ENCODE assay signal across 2 cellular contexts in genomic region chrX:153474718-153475117, GRCh38.
TF ChIP-seq lines count a peak whose summit lies in the region.

No MANE protein-coding gene starts in this region.

TF ChIP-seq in GM23338, 12 proteins besides CTCF, POLR2A, EP300 and RAD21:
- no peak for TF ChIP-seq CREB1 (CRISPR knock-in tag; IDR thresholded peaks at IDR 0.05; ENCODE audit: low read depth)
- TF ChIP-seq STAT1 (IDR thresholded peaks at IDR 0.05; ENCODE audit: unreplicated experiment) = no peak
- no peak for TF ChIP-seq JUNB (IDR thresholded peaks at IDR 0.05; ENCODE audit: unreplicated experiment)
- no peak for TF ChIP-seq ZNF114 (CRISPR knock-in tag; IDR thresholded peaks at IDR 0.05)

TF ChIP-seq in H1, 55 proteins besides CTCF, POLR2A, EP300 and RAD21:
- TF ChIP-seq MAX (IDR thresholded peaks at IDR 0.05) = peak; percentile 88
- TF ChIP-seq RFX5 (IDR thresholded peaks at IDR 0.05; ENCODE audit: borderline replicate concordance, low read depth, low read length) = no peak
- no peak for TF ChIP-seq JUND (IDR thresholded peaks at IDR 0.05; ENCODE audit: low read length)
- no peak for TF ChIP-seq SIRT6 (IDR thresholded peaks at IDR 0.05; ENCODE audit: low read length)
- TF ChIP-seq CHD1 (IDR thresholded peaks at IDR 0.05; ENCODE audit: low read depth, low read length) = no peak
- TF ChIP-seq CBX5 (IDR thresholded peaks at IDR 0.05; ENCODE audit: low read depth, low read length) = no peak
- TF ChIP-seq RNF2 (IDR thresholded peaks at IDR 0.05; ENCODE audit: borderline replicate concordance, low read depth, low read length, missing control alignments, poor library complexity, severe bottlenecking) = no peak
- TF ChIP-seq SUZ12 (IDR thresholded peaks at IDR 0.05; ENCODE audit: low read length) = no peak
- no peak for TF ChIP-seq SP2 (IDR thresholded peaks at IDR 0.05; ENCODE audit: low read length)
- no peak for TF ChIP-seq HDAC6 (IDR thresholded peaks at IDR 0.05; ENCODE audit: low read depth, low read length)
- TF ChIP-seq SP4 (IDR thresholded peaks at IDR 0.05; ENCODE audit: low read length) = no peak
- TF ChIP-seq EGR1 (IDR thresholded peaks at IDR 0.05; ENCODE audit: borderline replicate concordance, low read depth, low read length) = no peak
- no peak for TF ChIP-seq NANOG (IDR thresholded peaks at IDR 0.05; ENCODE audit: insufficient read depth, low read depth, low read length, poor library complexity, severe bottlenecking)
- no peak for TF ChIP-seq SIN3A (conservative IDR thresholded peaks at IDR 0.05 in 1 of 2, IDR thresholded peaks at IDR 0.05 in 1 of 2; ENCODE audit: low read depth in 1 of 2, low read length in 2 of 2)
- TF ChIP-seq NRF1 (IDR thresholded peaks at IDR 0.05; ENCODE audit: low read depth, low read length) = no peak
- no peak for TF ChIP-seq TBP (IDR thresholded peaks at IDR 0.05; ENCODE audit: low read depth, low read length)
- no peak for TF ChIP-seq CHD2 (IDR thresholded peaks at IDR 0.05; ENCODE audit: low read length)
- TF ChIP-seq POU5F1 (IDR thresholded peaks at IDR 0.05; ENCODE audit: low read depth, low read length) = no peak
- no peak for TF ChIP-seq POLR2AphosphoS5 (IDR thresholded peaks at IDR 0.05; ENCODE audit: low read depth, low read length)
- TF ChIP-seq ATF2 (IDR thresholded peaks at IDR 0.05; ENCODE audit: low read length) = no peak
- peak; percentile 92 for TF ChIP-seq E2F6 (IDR thresholded peaks at IDR 0.05)
- no peak for TF ChIP-seq ZNF274 (IDR thresholded peaks at IDR 0.05; ENCODE audit: borderline replicate concordance, extremely low read depth, low read length)
- no peak for TF ChIP-seq SRF (IDR thresholded peaks at IDR 0.05; ENCODE audit: low read depth, low read length)
- TF ChIP-seq PHF8 (conservative IDR thresholded peaks at IDR 0.05; ENCODE audit: low read depth, low read length) = 0 out of 2 replicates have a peak, but pooled peaks have one; percentile 26
- TF ChIP-seq CHD7 (IDR thresholded peaks at IDR 0.05; ENCODE audit: insufficient replicate concordance, low read length) = no peak
- TF ChIP-seq TCF12 (IDR thresholded peaks at IDR 0.05; ENCODE audit: low read depth, low read length) = no peak
TF ChIP-seq in H1: peak in this region for 3.
